In the genomic region with DNA sequence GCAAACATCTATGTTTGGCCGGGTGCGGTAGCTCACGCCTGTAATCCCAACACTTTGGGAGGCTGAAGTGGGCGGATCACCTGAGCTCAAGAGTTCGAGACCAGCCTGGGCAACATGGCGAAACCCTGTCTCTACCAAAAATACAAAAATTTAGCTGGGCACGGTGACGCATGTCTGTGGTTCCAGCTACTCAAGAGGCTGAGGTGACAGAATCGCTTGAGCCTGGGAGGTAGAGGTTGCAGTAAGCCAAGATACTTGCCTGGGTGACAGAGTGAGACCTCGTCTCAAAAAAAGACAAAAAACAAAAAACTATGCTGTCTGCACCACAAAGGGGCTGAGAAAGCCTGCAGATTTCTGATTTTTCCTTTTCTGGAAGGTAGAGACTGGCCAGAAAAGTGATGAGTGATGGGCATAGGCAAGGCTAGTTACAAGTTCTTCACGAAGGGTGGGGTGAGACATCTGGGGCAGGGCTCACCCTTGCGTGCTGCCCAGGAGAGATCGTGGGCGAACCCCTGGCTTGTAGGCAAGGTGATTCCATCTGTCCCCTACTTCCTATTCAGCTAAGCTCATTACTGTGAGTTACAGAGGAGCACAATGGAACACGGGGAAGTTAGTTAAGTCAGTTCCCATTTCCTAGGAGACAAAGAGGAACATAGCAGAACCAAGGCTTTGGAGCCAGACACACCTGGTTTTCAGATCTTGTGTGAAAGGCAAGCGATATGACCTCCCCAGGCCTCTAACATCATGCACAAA, we compare ENCODE assay signal across 9 cellular contexts. TPM values are rescaled to one million over a fixed set of nuclear protein-coding genes. Genes with fewer than 3 reads are reported as not detected.
DNase-seq lines count a peak whose midpoint lies in the region; ATAC-seq, FAIRE-seq and TF ChIP-seq lines count a peak whose summit lies in the region.
"Had no signal": no experiment of that assay in that cellular context is flagged by ENCODE, and none has a peak within 500 bp of the region (broad histone marks: within the 10 kb centered on the region; RNA-seq: fewer than 3 reads in every experiment).

No MANE protein-coding gene starts in this region.

- H3K36me3 Mint-ChIP-seq in activated B cell treated with CpG ODN at 0.5 μM for 24 hours (ENCODE audit: low read depth): peaks cover 47% of the 10 kb centered on the region
- peaks cover 3 to 7% (median 4%) of the 10 kb centered on the region in 3 donors for H3K36me3 Mint-ChIP-seq in immature natural killer cell

- no peak for DNase-seq in cardiac muscle cell (ENCODE audit: low read depth in 1 of 2, low spot score in 1 of 2)
- no peak for DNase-seq in cardiac septum (ENCODE audit: low spot score)
- DNase-seq in activated B cell treated with CpG ODN at 0.5 μM for 24 hours: no peak
- peak; percentile 64 to 77 (median 65) for DNase-seq in immature natural killer cell
- DNase-seq in vagina (ENCODE audit: extremely low spot score in 2 of 2): no peak
- DNase-seq in H54 (ENCODE audit: insufficient read length, low spot score): no peak
- DNase-seq in SW 1271 (lab: John Stamatoyannopoulos, UW): no peak
- DNase-seq in 8988T: no peak
- DNase-seq: NCI-H2171 had no signal

- intact Hi-C loops in cardiac septum (cut with DNase I): no loop called here
- intact Hi-C loops in activated B cell treated with CpG ODN at 0.5 μM for 24 hours (cut with micrococcal nuclease): loop anchor here (5.0 kb wide), 1 partner anchor 37 kb away; no protein-coding TSS in a partner anchor
- intact Hi-C loops in vagina (cut with DNase I): no loop called here

- H3K4me1 Mint-ChIP-seq in activated B cell treated with CpG ODN at 0.5 μM for 24 hours (peaks cover 84% of the 10 kb centered on the region), immature natural killer cell (peaks cover 76 to 81% of the 10 kb centered on the region in 2 donors)

- H3K36me3 ChIP-seq in cardiac muscle cell (peaks cover 11% of the 10 kb centered on the region), vagina (no peaks in the 10 kb centered on the region)

- no peak for ATAC-seq in activated B cell treated with CpG ODN at 0.5 μM for 24 hours (ENCODE audit: low read depth)

- CTCF ChIA-PET in activated B cell treated with CpG ODN at 0.5 μM for 24 hours (lab: Charles Lee): interaction anchor here (0.9 to 5.2 kb wide), 6 partner anchors 11 to 118 kb away, joined by 3 to 34 read pairs (median 6); no protein-coding TSS in a partner anchor

- H3K9me3 Mint-ChIP-seq in activated B cell treated with CpG ODN at 0.5 μM for 24 hours (no peaks in the 10 kb centered on the region), immature natural killer cell (no peaks in the 10 kb centered on the region)

- peaks cover 1% of the 10 kb centered on the region for H3K27me3 Mint-ChIP-seq in activated B cell treated with CpG ODN at 0.5 μM for 24 hours
- peaks cover 2 to 25% (median 19%) of the 10 kb centered on the region in 3 donors for H3K27me3 Mint-ChIP-seq in immature natural killer cell (ENCODE audit: low read depth in 3 of 3)

- H3K4me3 ChIP-seq in cardiac muscle cell: peak overlapping the region; percentile 100
- H3K4me3 ChIP-seq in vagina: peak overlapping the region in 1 of 2 donors; percentile 81

- H3K27ac Mint-ChIP-seq in activated B cell treated with CpG ODN at 0.5 μM for 24 hours (peak overlapping the region; percentile 96), immature natural killer cell (peak overlapping the region; percentile 88 to 97 (median 97))

- H3K27ac ChIP-seq in cardiac muscle cell: no peak overlapping the region
- H3K27ac ChIP-seq in vagina: peak overlapping the region; percentile 39

- peak overlapping the region; percentile 80 for H3K4me3 Mint-ChIP-seq in activated B cell treated with CpG ODN at 0.5 μM for 24 hours
- H3K4me3 Mint-ChIP-seq in immature natural killer cell: peak overlapping the region; percentile 85 to 97 (median 86)

- no peak for TF ChIP-seq POLR2A in vagina (IDR thresholded peaks at IDR 0.05)
- TF ChIP-seq POLR2A in H54 (IDR thresholded peaks at IDR 0.05; ENCODE audit: low read depth, low read length): no peak

- H3K27me3 ChIP-seq in cardiac muscle cell (no peaks in the 10 kb centered on the region), vagina (no peaks in the 10 kb centered on the region)

- TF ChIP-seq CTCF in cardiac muscle cell (IDR thresholded peaks at IDR 0.05; ENCODE audit: low read depth, low read length) (no peak), activated B cell treated with CpG ODN at 0.5 μM for 24 hours (IDR thresholded peaks at IDR 0.05) (no peak), vagina (IDR thresholded peaks at IDR 0.05) (no peak)

- POLR2A ChIA-PET in activated B cell treated with CpG ODN at 0.5 μM for 24 hours (lab: Charles Lee): interaction anchor here (0.8 to 26.4 kb wide), 5 partner anchors 13 to 217 kb away, joined by 3 to 694 read pairs (median 291); a partner anchor contains a TSS

- H3K9me3 ChIP-seq in cardiac muscle cell (ENCODE audit: low read depth): no peaks in the 10 kb centered on the region
- H3K9me3 ChIP-seq in vagina: no peaks in the 10 kb centered on the region

- FAIRE-seq in H54 (lab: Jason Lieb, UNC): no peak

- peaks cover 38% of the 10 kb centered on the region for H3K4me1 ChIP-seq in cardiac muscle cell (ENCODE audit: low read depth)
- peaks cover 55% of the 10 kb centered on the region for H3K4me1 ChIP-seq in vagina

RNA-seq across cellular contexts. Expression of a gene that starts 3.2 kb away (rescaled TPM):
- total RNA-seq in cardiac muscle cell (714 and 748 TPM in 2 replicates), cardiac septum (31.9 TPM), activated B cell treated with CpG ODN at 0.5 μM for 24 hours (105 and 117 TPM in 2 replicates), vagina (286 TPM)
- polyA plus RNA-seq in cardiac muscle cell (215 and 243 TPM in 2 replicates), immature natural killer cell (10 to 100 TPM; 39.1 to 55.0 (median 42.4) TPM)

Comparison
In these comparisons a context has a peak if more than half of its experiments do, and no peak if none do; other contexts are left out.
1. DNase-seq: peak in immature natural killer cell (3 of 3); none in cardiac muscle cell (0 of 2), cardiac septum (single experiment), activated B cell treated with CpG ODN at 0.5 μM for 24 hours (single experiment), vagina (0 of 2), H54 (single experiment), SW 1271 (0 of 2) and 8988T (single experiment).